ENCODE assay signal across 20 cellular contexts in genomic region chr5:96785719-96786118, GRCh38. TPM values are rescaled to one million over a fixed set of nuclear protein-coding genes. Genes with fewer than 3 reads are reported as not detected.
A peak's percentile ranks its signal among the peaks of the same experiment; 100 is the strongest.
DNase-seq lines count a peak whose midpoint lies in the region; ATAC-seq and TF ChIP-seq lines count a peak whose summit lies in the region.
"Had no signal": no experiment of that assay in that cellular context is flagged by ENCODE, and none has a peak within 500 bp of the region (broad histone marks: within the 10 kb centered on the region; RNA-seq: fewer than 3 reads in every experiment).

No MANE protein-coding gene starts in this region.

- H3K27ac Mint-ChIP-seq in activated CD4-positive, alpha-beta T cell treated with anti-CD3 and anti-CD28 coated beads, Interleukin-2, amount 10 ng/mL, durations not matched to agents 24 days and 14 days, result no peak overlapping the region
- peak overlapping the region; percentile 66 to 73 for H3K27ac Mint-ChIP-seq in natural killer cell

- no peaks in the 10 kb centered on the region for H3K4me1 ChIP-seq in effector memory CD4-positive, alpha-beta T cell (ENCODE audit: control insufficient read depth, insufficient read depth, low read length, poor library complexity, severe bottlenecking)
- H3K4me1 ChIP-seq: upper lobe of right lung had no signal

- H3K27me3 Mint-ChIP-seq in activated CD4-positive, alpha-beta T cell treated with anti-CD3 and anti-CD28 coated beads, Interleukin-2, amount 10 ng/mL, durations not matched to agents 24 days and 14 days, result no peaks in the 10 kb centered on the region
- no peaks in the 10 kb centered on the region for H3K27me3 Mint-ChIP-seq in natural killer cell (ENCODE audit: low read depth in 2 of 2)

- no peaks in the 10 kb centered on the region for H3K9me3 Mint-ChIP-seq in activated CD4-positive, alpha-beta T cell treated with anti-CD3 and anti-CD28 coated beads, Interleukin-2, amount 10 ng/mL, durations not matched to agents 24 days and 14 days
- H3K9me3 Mint-ChIP-seq in natural killer cell, result no peaks in the 10 kb centered on the region

- no peak overlapping the region for H3K4me3 Mint-ChIP-seq in activated CD4-positive, alpha-beta T cell treated with anti-CD3 and anti-CD28 coated beads, Interleukin-2, amount 10 ng/mL, durations not matched to agents 24 days and 14 days
- H3K4me3 Mint-ChIP-seq in natural killer cell, result no peak overlapping the region

- no peaks in the 10 kb centered on the region for H3K27me3 ChIP-seq in effector memory CD4-positive, alpha-beta T cell (replicated peaks; ENCODE audit: control insufficient read depth, insufficient read depth, low read length, poor library complexity, severe bottlenecking)
- H3K27me3 ChIP-seq: right atrium auricular region, upper lobe of right lung had no signal

- no peak for TF ChIP-seq CTCF in natural killer cell (IDR thresholded peaks at IDR 0.05)

- peaks cover under 1% of the 10 kb centered on the region for H3K4me1 Mint-ChIP-seq in activated CD4-positive, alpha-beta T cell treated with anti-CD3 and anti-CD28 coated beads, Interleukin-2, amount 10 ng/mL, durations not matched to agents 24 days and 14 days
- H3K4me1 Mint-ChIP-seq in natural killer cell, result peaks cover 0 to 9% of the 10 kb centered on the region in 2 donors

- H3K27ac ChIP-seq in effector memory CD4-positive, alpha-beta T cell (ENCODE audit: insufficient read depth, low read length, poor library complexity, severe bottlenecking), result no peak overlapping the region
- H3K27ac ChIP-seq: epithelial cell of prostate, lower lobe of right lung, right atrium auricular region, RWPE1, upper lobe of right lung had no signal

- intact Hi-C loops in activated CD4-positive, alpha-beta T cell treated with anti-CD3 and anti-CD28 coated beads, Interleukin-2, amount 10 ng/mL, durations not matched to agents 24 days and 14 days (cut with micrococcal nuclease), result no loop called here
- intact Hi-C loops in natural killer cell (cut with micrococcal nuclease), result no loop called here

- DNase-seq in activated CD4-positive, alpha-beta T cell treated with anti-CD3 and anti-CD28 coated beads, Interleukin-2, amount 10 ng/mL, durations not matched to agents 24 days and 14 days, result peak; percentile 32
- DNase-seq in activated CD4-positive, alpha-beta T cell treated with anti-CD3 and anti-CD28 coated beads, Interleukin-2, amount 50 U/mL, for 4 hours, result no peak
- DNase-seq in NCI-H1417 (lab: John Stamatoyannopoulos, UW) (peak; percentile 52 to 88 (median 85)), NCI-H774 (lab: John Stamatoyannopoulos, UW) (peak; percentile 35), natural killer cell (no peak), SHP77 treated with DMSO at 0.1 percent for 48 hours (lab: John Stamatoyannopoulos, UW) (no peak)
- no peak for DNase-seq in effector memory CD4-positive, alpha-beta T cell
- DNase-seq: 8988T; activated CD4-positive, CD25-positive, alpha-beta regulatory T cell treated with anti-CD3 and anti-CD28 coated beads, Interleukin-2, amount 50 U/mL, for 72 hours; activated effector memory CD4-positive, alpha-beta T cell treated with anti-CD3 and anti-CD28 coated beads, Interleukin-2, amount 50 U/mL, for 16 hours; aorta; central memory CD4-positive, alpha-beta T cell; lower lobe of right lung; NCI-H1105; NCI-H446; upper lobe of right lung had no signal

- H3K36me3 Mint-ChIP-seq in activated CD4-positive, alpha-beta T cell treated with anti-CD3 and anti-CD28 coated beads, Interleukin-2, amount 10 ng/mL, durations not matched to agents 24 days and 14 days (ENCODE audit: low read depth), result peaks cover 68% of the 10 kb centered on the region
- peaks cover 19% of the 10 kb centered on the region for H3K36me3 Mint-ChIP-seq in natural killer cell

- H3K9me3 ChIP-seq in effector memory CD4-positive, alpha-beta T cell (ENCODE audit: control insufficient read depth, low read length), result no peaks in the 10 kb centered on the region
- H3K9me3 ChIP-seq: lower lobe of right lung, right atrium auricular region, upper lobe of right lung had no signal

- peaks cover 82% of the 10 kb centered on the region for H3K36me3 ChIP-seq in effector memory CD4-positive, alpha-beta T cell (ENCODE audit: control insufficient read depth, insufficient read depth, low read length)

- no peak overlapping the region for H3K4me3 ChIP-seq in effector memory CD4-positive, alpha-beta T cell (ENCODE audit: insufficient read depth, low read depth, low read length, poor library complexity, severe bottlenecking)
- H3K4me3 ChIP-seq: lower lobe of right lung, right atrium auricular region, upper lobe of right lung had no signal

- ATAC-seq in natural killer cell (no peak), HG03457 (IDR thresholded peaks at IDR 0.05; ENCODE audit: unreplicated experiment) (no peak)
- ATAC-seq: lower lobe of right lung, upper lobe of right lung had no signal

RNA-seq across cellular contexts. Expression of gene ERAP1, which starts 22.0 kb away (rescaled TPM):
- total RNA-seq in activated CD4-positive, alpha-beta T cell treated with anti-CD3 and anti-CD28 coated beads, Interleukin-2, amount 10 ng/mL, durations not matched to agents 24 days and 14 days, result 91.6 and 99.1 TPM in 2 replicates
- 100 to 1,000 TPM; 109 to 158 (median 112) TPM for total RNA-seq in natural killer cell

Comparison
In these comparisons a context has a peak if more than half of its experiments do, and no peak if none do; other contexts are left out.
1. DNase-seq: peak in activated CD4-positive, alpha-beta T cell treated with anti-CD3 and anti-CD28 coated beads, Interleukin-2, amount 10 ng/mL, durations not matched to agents 24 days and 14 days (single experiment), NCI-H1417 (3 of 3) and NCI-H774 (single experiment); none in activated CD4-positive, alpha-beta T cell treated with anti-CD3 and anti-CD28 coated beads, Interleukin-2, amount 50 U/mL, for 4 hours (0 of 2), natural killer cell (single experiment), effector memory CD4-positive, alpha-beta T cell (0 of 3) and SHP77 treated with DMSO at 0.1 percent for 48 hours (single experiment).